Comparison of ENCODE assay signal across 15 cellular contexts in the genomic region with DNA sequence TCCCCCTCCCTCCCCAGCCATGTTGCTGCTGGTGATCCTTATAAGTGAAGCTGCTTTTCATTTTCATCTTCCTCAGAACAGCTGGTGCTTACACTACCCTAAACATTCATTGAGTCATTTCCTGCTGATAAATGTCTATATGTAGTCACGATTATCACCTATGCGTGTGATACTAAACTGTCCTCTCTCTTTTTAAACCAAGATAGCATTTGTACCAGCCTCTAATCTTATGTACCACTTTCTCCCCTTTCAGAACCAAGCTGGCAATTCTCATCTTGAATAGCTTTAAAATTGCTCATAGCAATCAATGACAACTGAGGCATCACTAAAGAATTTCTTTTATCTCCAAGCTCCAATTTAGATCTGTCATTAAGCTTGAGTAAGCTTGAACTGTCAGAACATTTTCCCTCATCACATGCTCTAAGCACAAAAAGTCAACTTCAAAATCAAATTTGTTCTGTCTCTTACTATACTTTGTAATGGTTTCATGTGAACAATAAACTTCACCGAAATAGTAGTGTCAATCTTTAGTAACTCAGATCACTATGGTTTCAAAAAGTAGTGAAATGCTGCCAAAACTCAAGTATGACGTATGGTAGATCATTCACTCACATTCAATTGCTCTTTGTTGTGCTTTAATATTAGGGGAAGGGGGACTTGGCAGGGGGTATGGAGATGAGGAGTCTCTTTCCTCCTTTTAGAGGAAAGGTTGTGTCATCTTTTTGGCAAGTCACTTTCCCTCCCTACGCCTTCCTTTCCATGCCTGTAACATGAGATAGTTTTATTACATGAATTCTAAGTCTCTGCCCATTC.
A peak's percentile ranks its signal among the peaks of the same experiment; 100 is the strongest.
DNase-seq lines count a peak whose midpoint lies in the region; ATAC-seq, FAIRE-seq and TF ChIP-seq lines count a peak whose summit lies in the region.
"Had no signal": no experiment of that assay in that cellular context is flagged by ENCODE, and none has a peak within 500 bp of the region (broad histone marks: within the 10 kb centered on the region; RNA-seq: fewer than 3 reads in every experiment).

No MANE protein-coding gene starts in this region.

- no peak for TF ChIP-seq POLR2A in A549 (IDR thresholded peaks at IDR 0.05; ENCODE audit: low read length)

- FAIRE-seq in A549 (lab: Jason Lieb, UNC): peak; percentile 39

- no peak overlapping the region for H3K9ac ChIP-seq in HUES6 (ENCODE audit: low read length)

- H3K27ac ChIP-seq in A549: peak overlapping the region in 1 of 2 experiments; percentile 38; a peak in 3 of 6 replicates
- H3K27ac ChIP-seq in HUES6 (ENCODE audit: low read depth, low read length): no peak overlapping the region
- H3K27ac ChIP-seq: thyroid gland had no signal

- peaks cover 17 to 23% of the 10 kb centered on the region in 2 donors for H3K9me3 Mint-ChIP-seq in activated naive CD4-positive, alpha-beta T cell treated with anti-CD3 and anti-CD28 coated beads, Interleukin-2, amount 50 U/mL, for 72 hours

- no peak for TF ChIP-seq EP300 in A549 (IDR thresholded peaks at IDR 0.05)

- no peak for TF ChIP-seq RAD21 in A549 (conservative IDR thresholded peaks at IDR 0.05 in 1 of 2, IDR thresholded peaks at IDR 0.05 in 1 of 2)

- H3K27me3 ChIP-seq in HUES6 (ENCODE audit: control insufficient read depth, insufficient read depth, low read length): no peaks in the 10 kb centered on the region
- H3K27me3 ChIP-seq: heart right ventricle, thyroid gland had no signal

- H3K4me2 ChIP-seq in A549: peak overlapping the region; percentile 54

- H3K9me3 ChIP-seq in A549 (no peaks in the 10 kb centered on the region), HUES6 (ENCODE audit: control insufficient read depth, insufficient read depth, low read depth, low read length) (no peaks in the 10 kb centered on the region)
- H3K9me3 ChIP-seq: heart right ventricle, thyroid gland had no signal

- H3K27ac Mint-ChIP-seq in activated naive CD4-positive, alpha-beta T cell treated with anti-CD3 and anti-CD28 coated beads, Interleukin-2, amount 50 U/mL, for 72 hours: no peak overlapping the region
- H3K27ac Mint-ChIP-seq: activated CD4-positive, alpha-beta T cell treated with anti-CD3 and anti-CD28 coated beads, Interleukin-2, amount 10 ng/mL, durations not matched to agents 24 days and 14 days had no signal

- CTCF ChIA-PET in A549 (lab: Yijun Ruan, JAX): no interaction called here

- H3K4me3 ChIP-seq in A549 (no peak overlapping the region), HUES6 (ENCODE audit: low read depth, low read length) (0 out of 2 replicates have a peak overlapping the region, but pooled peaks have one; percentile 0)
- H3K4me3 ChIP-seq: heart right ventricle, thyroid gland had no signal

- 37% methylated on average over 5 of the region's 5 CpGs for WGBS in A549 (ENCODE audit: missing lambda C conversion rate)

- no peak for TF ChIP-seq CTCF in A549 (IDR thresholded peaks at IDR 0.05)

- no peaks in the 10 kb centered on the region for H3K36me3 ChIP-seq in HUES6 (ENCODE audit: control insufficient read depth, insufficient read depth, low read length)
- H3K36me3 ChIP-seq: heart right ventricle, thyroid gland had no signal

- H3K4me1 ChIP-seq in A549 (peaks cover 23% of the 10 kb centered on the region), HUES6 (ENCODE audit: control insufficient read depth, insufficient read depth, low read length) (peaks cover 14% of the 10 kb centered on the region)
- H3K4me1 ChIP-seq: thyroid gland had no signal

- peak in 1 of 2 experiments; percentile 0 for DNase-seq in A549 (ENCODE audit: low read depth in 1 of 2, low spot score in 1 of 2)
- peak; percentile 53 for DNase-seq in astrocyte of the hippocampus (ENCODE audit: low read depth, low spot score)
- DNase-seq in iPS-NIHi7 (ENCODE audit: extremely low spot score): peak; percentile 17
- no peak for DNase-seq in activated naive CD4-positive, alpha-beta T cell treated with anti-CD3 and anti-CD28 coated beads, Interleukin-2, amount 50 U/mL, for 72 hours (ENCODE audit: low spot score in 2 of 2)
- no peak for DNase-seq in SIG-M5 (lab: John Stamatoyannopoulos, UW)
- no peak for DNase-seq in SKM-1 treated with dmso at 0.1 percent for 144 hours (lab: John Stamatoyannopoulos, UW; ENCODE audit: unreplicated experiment)
- DNase-seq: activated CD4-positive, alpha-beta T cell treated with anti-CD3 and anti-CD28 coated beads, Interleukin-2, amount 10 ng/mL, durations not matched to agents 24 days and 14 days; activated effector memory CD4-positive, alpha-beta T cell treated with Interleukin-2 at 50 U/mL for 16 hours; AML-193; cerebellar nuclear complex; heart right ventricle; KBM-7; thyroid gland had no signal

- POLR2A ChIA-PET in A549 (lab: Yijun Ruan, JAX): no interaction called here

- no peak; a peak in 2 of 6 replicates for ATAC-seq in A549
- ATAC-seq in activated naive CD4-positive, alpha-beta T cell treated with anti-CD3 and anti-CD28 coated beads, Interleukin-2, amount 50 U/mL, for 72 hours: no peak
- no peak for ATAC-seq in GM21529 (IDR thresholded peaks at IDR 0.05; ENCODE audit: unreplicated experiment)

- H3K36me3 Mint-ChIP-seq in activated naive CD4-positive, alpha-beta T cell treated with anti-CD3 and anti-CD28 coated beads, Interleukin-2, amount 50 U/mL, for 72 hours: peaks cover 0 to 4% of the 10 kb centered on the region in 2 donors

TF ChIP-seq in A549, 52 proteins besides CTCF, POLR2A, EP300 and RAD21:
- TF ChIP-seq HOXB5 (CRISPR knock-in tag; IDR thresholded peaks at IDR 0.05) (no peak), KDM5A (IDR thresholded peaks at IDR 0.05) (no peak), POLR2AphosphoS2 (conservative IDR thresholded peaks at IDR 0.05; ENCODE audit: low read length) (no peak), FOSL2 (IDR thresholded peaks at IDR 0.05) (no peak), FOSL2 (CRISPR knock-in tag; IDR thresholded peaks at IDR 0.05) (no peak), MAFK (IDR thresholded peaks at IDR 0.05; ENCODE audit: partially characterized antibody) (no peak), CHD4 (IDR thresholded peaks at IDR 0.05; ENCODE audit: borderline replicate concordance) (no peak), ESRRA (IDR thresholded peaks at IDR 0.05; ENCODE audit: borderline replicate concordance, low read length) (no peak), TFCP2L1 (CRISPR knock-in tag; IDR thresholded peaks at IDR 0.05) (no peak), ZFP36 (IDR thresholded peaks at IDR 0.05; ENCODE audit: borderline replicate concordance, partially characterized antibody) (no peak), ZSCAN20 (CRISPR knock-in tag; IDR thresholded peaks at IDR 0.05) (no peak), CEBPB (IDR thresholded peaks at IDR 0.05) (no peak), SREBF2 (IDR thresholded peaks at IDR 0.05) (no peak), SMC3 (IDR thresholded peaks at IDR 0.05) (no peak), MAZ (IDR thresholded peaks at IDR 0.05; ENCODE audit: borderline replicate concordance, low read depth, low read length) (no peak), EHMT2 (IDR thresholded peaks at IDR 0.05; ENCODE audit: low read depth) (no peak)
- TF ChIP-seq, protein P1, sequence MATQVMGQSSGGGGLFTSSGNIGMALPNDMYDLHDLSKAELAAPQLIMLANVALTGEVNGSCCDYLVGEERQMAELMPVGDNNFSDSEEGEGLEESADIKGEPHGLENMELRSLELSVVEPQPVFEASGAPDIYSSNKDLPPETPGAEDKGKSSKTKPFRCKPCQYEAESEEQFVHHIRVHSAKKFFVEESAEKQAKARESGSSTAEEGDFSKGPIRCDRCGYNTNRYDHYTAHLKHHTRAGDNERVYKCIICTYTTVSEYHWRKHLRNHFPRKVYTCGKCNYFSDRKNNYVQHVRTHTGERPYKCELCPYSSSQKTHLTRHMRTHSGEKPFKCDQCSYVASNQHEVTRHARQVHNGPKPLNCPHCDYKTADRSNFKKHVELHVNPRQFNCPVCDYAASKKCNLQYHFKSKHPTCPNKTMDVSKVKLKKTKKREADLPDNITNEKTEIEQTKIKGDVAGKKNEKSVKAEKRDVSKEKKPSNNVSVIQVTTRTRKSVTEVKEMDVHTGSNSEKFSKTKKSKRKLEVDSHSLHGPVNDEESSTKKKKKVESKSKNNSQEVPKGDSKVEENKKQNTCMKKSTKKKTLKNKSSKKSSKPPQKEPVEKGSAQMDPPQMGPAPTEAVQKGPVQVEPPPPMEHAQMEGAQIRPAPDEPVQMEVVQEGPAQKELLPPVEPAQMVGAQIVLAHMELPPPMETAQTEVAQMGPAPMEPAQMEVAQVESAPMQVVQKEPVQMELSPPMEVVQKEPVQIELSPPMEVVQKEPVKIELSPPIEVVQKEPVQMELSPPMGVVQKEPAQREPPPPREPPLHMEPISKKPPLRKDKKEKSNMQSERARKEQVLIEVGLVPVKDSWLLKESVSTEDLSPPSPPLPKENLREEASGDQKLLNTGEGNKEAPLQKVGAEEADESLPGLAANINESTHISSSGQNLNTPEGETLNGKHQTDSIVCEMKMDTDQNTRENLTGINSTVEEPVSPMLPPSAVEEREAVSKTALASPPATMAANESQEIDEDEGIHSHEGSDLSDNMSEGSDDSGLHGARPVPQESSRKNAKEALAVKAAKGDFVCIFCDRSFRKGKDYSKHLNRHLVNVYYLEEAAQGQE (IDR thresholded peaks at IDR 0.05): no peak
- TF ChIP-seq, protein P2, sequence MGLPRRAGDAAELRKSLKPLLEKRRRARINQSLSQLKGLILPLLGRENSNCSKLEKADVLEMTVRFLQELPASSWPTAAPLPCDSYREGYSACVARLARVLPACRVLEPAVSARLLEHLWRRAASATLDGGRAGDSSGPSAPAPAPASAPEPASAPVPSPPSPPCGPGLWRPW (IDR thresholded peaks at IDR 0.05): no peak
- TF ChIP-seq, protein P3, sequence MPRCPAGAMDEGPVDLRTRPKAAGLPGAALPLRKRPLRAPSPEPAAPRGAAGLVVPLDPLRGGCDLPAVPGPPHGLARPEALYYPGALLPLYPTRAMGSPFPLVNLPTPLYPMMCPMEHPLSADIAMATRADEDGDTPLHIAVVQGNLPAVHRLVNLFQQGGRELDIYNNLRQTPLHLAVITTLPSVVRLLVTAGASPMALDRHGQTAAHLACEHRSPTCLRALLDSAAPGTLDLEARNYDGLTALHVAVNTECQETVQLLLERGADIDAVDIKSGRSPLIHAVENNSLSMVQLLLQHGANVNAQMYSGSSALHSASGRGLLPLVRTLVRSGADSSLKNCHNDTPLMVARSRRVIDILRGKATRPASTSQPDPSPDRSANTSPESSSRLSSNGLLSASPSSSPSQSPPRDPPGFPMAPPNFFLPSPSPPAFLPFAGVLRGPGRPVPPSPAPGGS (IDR thresholded peaks at IDR 0.05): no peak
- TF ChIP-seq, protein P4, sequence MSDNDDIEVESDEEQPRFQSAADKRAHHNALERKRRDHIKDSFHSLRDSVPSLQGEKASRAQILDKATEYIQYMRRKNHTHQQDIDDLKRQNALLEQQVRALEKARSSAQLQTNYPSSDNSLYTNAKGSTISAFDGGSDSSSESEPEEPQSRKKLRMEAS (IDR thresholded peaks at IDR 0.05): no peak

Comparison
In these comparisons a context has a peak if more than half of its experiments do, and no peak if none do; other contexts are left out.
1. DNase-seq: peak in astrocyte of the hippocampus (single experiment) and iPS-NIHi7 (single experiment); none in activated naive CD4-positive, alpha-beta T cell treated with anti-CD3 and anti-CD28 coated beads, Interleukin-2, amount 50 U/mL, for 72 hours (0 of 2), SIG-M5 (single experiment) and SKM-1 treated with dmso at 0.1 percent for 144 hours (single experiment).